In genomic region chr1:8004113-8004802, GRCh38 we compare ENCODE assay signal across 1 cellular context.
TF ChIP-seq lines count a peak whose summit lies in the region.

No MANE protein-coding gene starts in this region.

TF ChIP-seq in K562, 482 proteins besides CTCF, POLR2A, EP300 and RAD21 (continued from another document):
- TF ChIP-seq MAFK (IDR thresholded peaks at IDR 0.05; ENCODE audit: low read length), result no peak
- TF ChIP-seq TFE3 (CRISPR knock-in tag; IDR thresholded peaks at IDR 0.05), result peak; percentile 23; the same call in 1 of the 2 replicates
- TF ChIP-seq ZNF512 (tag; IDR thresholded peaks at IDR 0.05), result no peak
